Comparison of ENCODE assay signal across 8 cellular contexts in the genomic region with DNA sequence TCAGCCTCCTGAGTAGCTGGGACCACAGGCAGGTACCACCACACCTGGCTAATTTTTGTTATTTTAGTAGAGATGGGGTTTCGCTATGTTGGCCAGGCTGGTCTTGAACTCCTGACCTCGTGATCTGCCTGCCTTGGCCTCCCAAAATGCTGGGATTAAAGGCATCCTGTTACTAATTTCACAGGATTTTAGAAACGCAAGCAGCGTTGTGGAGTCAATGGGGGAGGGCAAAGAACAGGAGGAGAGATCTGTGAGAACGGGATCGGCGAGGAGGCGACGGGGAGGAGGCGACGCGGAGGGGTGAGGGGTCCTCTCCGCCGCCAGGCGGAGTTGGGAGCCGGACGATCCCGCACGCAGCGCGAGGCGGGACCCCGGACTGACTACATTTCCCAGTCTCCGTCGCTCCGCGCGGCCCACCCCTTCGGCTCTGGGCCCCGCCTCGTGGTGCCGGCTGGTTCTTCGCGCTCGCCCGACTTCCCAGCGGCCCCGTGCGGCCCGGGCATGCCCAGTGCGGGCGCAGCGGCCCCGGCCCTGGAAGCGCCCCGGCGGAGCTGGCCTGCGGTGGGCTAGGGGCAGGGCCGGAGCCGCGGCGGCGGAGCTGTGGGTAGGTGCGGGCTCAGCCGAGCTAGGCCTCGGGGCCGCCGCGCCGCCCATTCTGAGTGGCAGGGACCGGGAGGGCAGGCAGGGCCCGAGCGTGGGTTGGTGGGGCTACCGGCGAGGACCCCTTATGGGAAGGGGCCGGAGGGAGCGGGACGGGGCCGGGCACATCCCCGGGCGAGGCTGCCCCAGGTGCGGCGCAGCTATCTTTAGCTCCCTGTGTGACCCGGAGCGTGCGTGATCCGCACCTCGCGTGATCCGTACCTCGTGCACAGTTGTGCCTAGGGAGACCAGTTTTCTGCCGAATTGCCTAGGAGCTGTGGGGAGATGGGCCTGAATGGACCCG. TPM values are rescaled to one million over a fixed set of nuclear protein-coding genes. Genes with fewer than 3 reads are reported as not detected.
DNase-seq lines count a peak whose midpoint lies in the region; ATAC-seq lines count a peak whose summit lies in the region.

A gene (plus strand): TSS at position 508 of the 943 bp plus-strand sequence. CDS start 3,051 bp downstream, outside the sequence.

- peaks cover 26% of the 10 kb centered on the region for H3K4me1 Mint-ChIP-seq in activated CD4-positive, alpha-beta T cell treated with anti-CD3 and anti-CD28 coated beads, Interleukin-2, amount 10 ng/mL, durations not matched to agents 7 days and 5 days

- no peaks in the 10 kb centered on the region for H3K27me3 Mint-ChIP-seq in activated CD4-positive, alpha-beta T cell treated with anti-CD3 and anti-CD28 coated beads, Interleukin-2, amount 10 ng/mL, durations not matched to agents 7 days and 5 days

- CTCF ChIA-PET in activated CD4-positive, alpha-beta T cell treated with anti-CD3 and anti-CD28 coated beads, Interleukin-2, amount 10 ng/mL, durations not matched to agents 7 days and 5 days (lab: Charles Lee), result interaction anchor here (0.7 to 3.0 kb wide), 16 partner anchors 7 to 319 kb away, joined by 3 to 20 read pairs (median 4); a partner anchor contains a TSS

- POLR2A ChIA-PET in activated CD4-positive, alpha-beta T cell treated with anti-CD3 and anti-CD28 coated beads, Interleukin-2, amount 10 ng/mL, durations not matched to agents 7 days and 5 days (lab: Charles Lee), result interaction anchor here (1.4 kb wide), 1 partner anchor 318 kb away, joined by 9 read pairs; a partner anchor contains a TSS

- H3K4me3 Mint-ChIP-seq in activated CD4-positive, alpha-beta T cell treated with anti-CD3 and anti-CD28 coated beads, Interleukin-2, amount 10 ng/mL, durations not matched to agents 7 days and 5 days, result peak within 1 kb of the TSS; percentile 91

- ATAC-seq in HG03460 (IDR thresholded peaks at IDR 0.05; ENCODE audit: unreplicated experiment) (peak; percentile 98), left lobe of liver (peak; percentile 84)

- peak; percentile 25 to 92 (median 78) for DNase-seq in C1 segment of cervical spinal cord (lab: John Stamatoyannopoulos, UW)
- DNase-seq in GM19240 (ENCODE audit: insufficient read length, low spot score), result peak; percentile 60
- peak; percentile 97 for DNase-seq in NCI-H526 treated with DMSO at 0.1 percent for 48 hours (lab: John Stamatoyannopoulos, UW)
- DNase-seq in activated CD4-positive, alpha-beta T cell treated with anti-CD3 and anti-CD28 coated beads, Interleukin-2, amount 10 ng/mL, durations not matched to agents 7 days and 5 days, result peak; percentile 90
- DNase-seq in cortex of kidney (lab: John Stamatoyannopoulos, UW), result peak; percentile 21
- peak; percentile 93 for DNase-seq in left lobe of liver (ENCODE audit: low spot score)
- peak; percentile 85 for DNase-seq in stimulated activated CD4-positive, alpha-beta T cell treated with anti-CD3 and anti-CD28 coated beads, Interleukin-2, amount 100 ng/mL, for 4 hours (ENCODE audit: low read depth)

- peaks cover 12% of the 10 kb centered on the region for H3K36me3 Mint-ChIP-seq in activated CD4-positive, alpha-beta T cell treated with anti-CD3 and anti-CD28 coated beads, Interleukin-2, amount 10 ng/mL, durations not matched to agents 7 days and 5 days (ENCODE audit: low read depth)

- no peaks in the 10 kb centered on the region for H3K9me3 Mint-ChIP-seq in activated CD4-positive, alpha-beta T cell treated with anti-CD3 and anti-CD28 coated beads, Interleukin-2, amount 10 ng/mL, durations not matched to agents 7 days and 5 days

- H3K27ac Mint-ChIP-seq in activated CD4-positive, alpha-beta T cell treated with anti-CD3 and anti-CD28 coated beads, Interleukin-2, amount 10 ng/mL, durations not matched to agents 7 days and 5 days, result peak within 1 kb of the TSS; percentile 93

RNA-seq across cellular contexts. Expression of the gene that starts here (rescaled TPM):
- 10 to 100 TPM; 37.3 to 44.3 TPM for total RNA-seq in activated CD4-positive, alpha-beta T cell treated with anti-CD3 and anti-CD28 coated beads, Interleukin-2, amount 10 ng/mL, durations not matched to agents 7 days and 5 days
- 187 TPM for total RNA-seq in left lobe of liver

Comparison
In these comparisons a context has a peak if more than half of its experiments do, and no peak if none do; other contexts are left out.
1. Peak in every context shown above with its lines: DNase-seq and ATAC-seq.
2. DNase-seq: peak in every context shown above with its lines; median percentile 97 in NCI-H526 treated with DMSO at 0.1 percent for 48 hours; 93 in left lobe of liver; 90 in activated CD4-positive, alpha-beta T cell treated with anti-CD3 and anti-CD28 coated beads, Interleukin-2, amount 10 ng/mL, durations not matched to agents 7 days and 5 days; 85 in stimulated activated CD4-positive, alpha-beta T cell treated with anti-CD3 and anti-CD28 coated beads, Interleukin-2, amount 100 ng/mL, for 4 hours; 78 in C1 segment of cervical spinal cord; 60 in GM19240; 21 in cortex of kidney.